ENCODE assay signal across 12 cellular contexts in genomic region chr7:101602082-101602481, GRCh38. TPM values are rescaled to one million over a fixed set of nuclear protein-coding genes. Genes with fewer than 3 reads are reported as not detected.
A peak's percentile ranks its signal among the peaks of the same experiment; 100 is the strongest.
DNase-seq lines count a peak whose midpoint lies in the region; ATAC-seq, FAIRE-seq and TF ChIP-seq lines count a peak whose summit lies in the region.
"Had no signal": no experiment of that assay in that cellular context is flagged by ENCODE, and none has a peak within 500 bp of the region (broad histone marks: within the 10 kb centered on the region; RNA-seq: fewer than 3 reads in every experiment).

No MANE protein-coding gene starts in this region.

- no peak for TF ChIP-seq POLR2A in A549 (IDR thresholded peaks at IDR 0.05; ENCODE audit: low read length)
- no peak for TF ChIP-seq POLR2A in HCT116 (IDR thresholded peaks at IDR 0.05; ENCODE audit: borderline replicate concordance, extremely low read depth, insufficient read depth, insufficient read length)

- H3K9me3 ChIP-seq in A549 (no peaks in the 10 kb centered on the region), HCT116 (ENCODE audit: control insufficient read depth in 1 of 2, insufficient read depth in 1 of 2, low read depth in 1 of 2, low read length in 2 of 2) (no peaks in the 10 kb centered on the region), neuronal stem cell (replicated peaks in 1 of 2; ENCODE audit: control insufficient read depth in 2 of 2, insufficient read depth in 1 of 2, low read depth in 1 of 2, low read length in 2 of 2) (no peaks in the 10 kb centered on the region), OCI-LY7 (ENCODE audit: low read length) (no peaks in the 10 kb centered on the region)
- H3K9me3 ChIP-seq: HAP-1, Peyer's patch had no signal

- peak overlapping the region; percentile 64; the same call in 2 of the 3 replicates for H3K4me2 ChIP-seq in A549
- peak overlapping the region; percentile 65 for H3K4me2 ChIP-seq in HCT116 (ENCODE audit: low read length)
- H3K4me2 ChIP-seq in neuronal stem cell (ENCODE audit: insufficient read depth, low read length, poor library complexity, severe bottlenecking): no peak overlapping the region
- H3K4me2 ChIP-seq in OCI-LY7 (ENCODE audit: low read length): no peak overlapping the region

- DNase-seq in A549 (ENCODE audit: low read depth in 1 of 2, low spot score in 1 of 2) (no peak), HCT116 (ENCODE audit: low read depth, low spot score) (no peak), WTC11 (ENCODE audit: low spot score) (no peak), neuronal stem cell (ENCODE audit: low spot score) (no peak), OCI-LY7 (ENCODE audit: low spot score) (no peak), osteocyte (ENCODE audit: extremely low spot score, unreplicated experiment) (no peak)

- H2BK5ac ChIP-seq in neuronal stem cell (ENCODE audit: low read length): no peak overlapping the region

- no peaks in the 10 kb centered on the region for H3K79me1 ChIP-seq in neuronal stem cell (ENCODE audit: low read depth, low read length)

- RAD21 ChIA-PET in HCT116 (lab: Charles Lee; ENCODE audit: low non-redundant PET in 1 of 2, low total read pairs in 2 of 2, uncharacterized antibody in 2 of 2, unreplicated experiment in 2 of 2): interaction anchor here in 1 of 2 experiments (0.7 kb wide), 1 partner anchor 47 kb away, joined by 3 read pairs; no protein-coding TSS in a partner anchor

- ATAC-seq in A549 (peak; percentile 11 to 43; a peak in 4 of 6 replicates), HCT116 (peak; percentile 1; the same call in 1 of the 2 replicates), WTC11 (no peak), HG03135 (IDR thresholded peaks at IDR 0.05; ENCODE audit: unreplicated experiment) (no peak)

- WGBS in A549 (ENCODE audit: missing lambda C conversion rate): 41% methylated on average over 12 of the region's 12 CpGs
- WGBS in neuronal stem cell (ENCODE audit: extremely low coverage in 2 of 2, insufficient read length in 2 of 2, insufficient replicate concordance in 1 of 2), 2 donors: no CpG with 5 or more reads among the region's 12 CpGs

- H3K4me3 Mint-ChIP-seq in WTC11 (no peak overlapping the region), osteocyte (ENCODE audit: unreplicated experiment) (no peak overlapping the region)
- H3K4me3 Mint-ChIP-seq: CD14-positive monocyte had no signal

- no peak overlapping the region for H4K8ac ChIP-seq in neuronal stem cell (ENCODE audit: low read depth, low read length)

- no peak overlapping the region for H3K4me3 ChIP-seq in A549
- no peak overlapping the region for H3K4me3 ChIP-seq in HCT116 (replicated peaks in 1 of 2; ENCODE audit: low read depth in 1 of 2, low read length in 2 of 2)
- H3K4me3 ChIP-seq in neuronal stem cell (ENCODE audit: low read length in 2 of 2): no peak overlapping the region
- H3K4me3 ChIP-seq in OCI-LY7 (ENCODE audit: low read depth, low read length, poor library complexity, severe bottlenecking): no peak overlapping the region
- H3K4me3 ChIP-seq: HAP-1, Peyer's patch, SK-N-MC had no signal

- no peaks in the 10 kb centered on the region for H3K27me3 ChIP-seq in HCT116 (ENCODE audit: insufficient read depth, low read length)
- peaks cover 0 to 17% (median 0%) of the 10 kb centered on the region in 3 experiments for H3K27me3 ChIP-seq in neuronal stem cell (ENCODE audit: control insufficient read depth in 3 of 3, insufficient read depth in 3 of 3, low read depth in 1 of 3, low read length in 3 of 3)
- H3K27me3 ChIP-seq: Peyer's patch had no signal

- no peak overlapping the region for H3K23ac ChIP-seq in neuronal stem cell (ENCODE audit: low read depth, low read length, poor library complexity)

- peak overlapping the region; percentile 74 for H2AFZ ChIP-seq in HCT116 (ENCODE audit: low read depth, low read length, poor library complexity, severe bottlenecking)
- no peak overlapping the region for H2AFZ ChIP-seq in neuronal stem cell (ENCODE audit: low read length)
- no peak overlapping the region for H2AFZ ChIP-seq in OCI-LY7 (ENCODE audit: low read length)

- no peaks in the 10 kb centered on the region for H4K20me1 ChIP-seq in HCT116 (ENCODE audit: insufficient read depth)
- no peaks in the 10 kb centered on the region for H4K20me1 ChIP-seq in OCI-LY7 (ENCODE audit: insufficient read depth, low read length)

- no peaks in the 10 kb centered on the region for H3K79me2 ChIP-seq in HCT116 (ENCODE audit: insufficient read depth, low read length)
- H3K79me2 ChIP-seq in OCI-LY7 (ENCODE audit: insufficient read depth, low read depth, low read length): no peaks in the 10 kb centered on the region

- no peak overlapping the region for H3K4ac ChIP-seq in neuronal stem cell (ENCODE audit: low read length)

- H3K27ac ChIP-seq in A549 (no peak overlapping the region), HCT116 (ENCODE audit: low read depth, low read length) (no peak overlapping the region), neuronal stem cell (replicated peaks; ENCODE audit: low read length) (no peak overlapping the region), OCI-LY7 (ENCODE audit: low read depth, low read length, poor library complexity, severe bottlenecking) (no peak overlapping the region)
- H3K27ac ChIP-seq: Peyer's patch, SK-N-MC had no signal

- H3K27ac Mint-ChIP-seq in WTC11: 0 out of 2 replicates have a peak overlapping the region, but pooled peaks have one; percentile 41
- H3K27ac Mint-ChIP-seq in osteocyte (ENCODE audit: unreplicated experiment): no peak overlapping the region
- H3K27ac Mint-ChIP-seq: CD14-positive monocyte had no signal

- no peaks in the 10 kb centered on the region for H3K9me2 ChIP-seq in HCT116 (ENCODE audit: insufficient read depth)
- H3K9me2 ChIP-seq in OCI-LY7 (ENCODE audit: insufficient read depth, low read length): no peaks in the 10 kb centered on the region

- no peaks in the 10 kb centered on the region for H3K4me1 Mint-ChIP-seq in WTC11
- H3K4me1 Mint-ChIP-seq in osteocyte (ENCODE audit: unreplicated experiment): peaks cover 35% of the 10 kb centered on the region
- H3K4me1 Mint-ChIP-seq: CD14-positive monocyte had no signal

- no peak overlapping the region for H4K91ac ChIP-seq in neuronal stem cell (ENCODE audit: low read depth, low read length, poor library complexity)

- POLR2A ChIA-PET in A549 (lab: Yijun Ruan, JAX) (no interaction called here), HCT116 (lab: Charles Lee) (no interaction called here), WTC11 (lab: Charles Lee) (no interaction called here), OCI-LY7 (lab: Charles Lee) (interaction anchor here (0.6 to 1.2 kb wide), 2 partner anchors 45 to 87 kb away, joined by 3 read pairs; no protein-coding TSS in a partner anchor)

- H3K9ac ChIP-seq in HCT116 (ENCODE audit: low read length): no peak overlapping the region
- H3K9ac ChIP-seq in neuronal stem cell (ENCODE audit: low read depth, low read length, poor library complexity): no peak overlapping the region

- H3K27me3 Mint-ChIP-seq in WTC11 (ENCODE audit: low read depth) (peaks cover 2% of the 10 kb centered on the region; the same call in 1 of the 2 replicates), osteocyte (ENCODE audit: unreplicated experiment) (no peaks in the 10 kb centered on the region)

- H3K9me3 Mint-ChIP-seq in WTC11 (peaks cover 3% of the 10 kb centered on the region; the same call in 1 of the 2 replicates), osteocyte (ENCODE audit: unreplicated experiment) (no peaks in the 10 kb centered on the region)
- H3K9me3 Mint-ChIP-seq: CD14-positive monocyte had no signal

- no TSS peak for BruUV-seq in HCT116 (replicated peaks; lab: Mats Ljungman, UMichigan)
- BruUV-seq in OCI-LY7 (replicated peaks; lab: Mats Ljungman, UMichigan): no TSS peak

- peak overlapping the region; percentile 33 for H2AK5ac ChIP-seq in neuronal stem cell (ENCODE audit: low read depth, low read length)

- TF ChIP-seq CTCF in A549 (IDR thresholded peaks at IDR 0.05) (no peak), HCT116 (IDR thresholded peaks at IDR 0.05 in 2 of 3, conservative IDR thresholded peaks at IDR 0.05 in 1 of 3; ENCODE audit: borderline replicate concordance in 1 of 3, insufficient read depth in 1 of 3, low read depth in 2 of 3, low read length in 2 of 3) (no peak), WTC11 (IDR thresholded peaks at IDR 0.05) (no peak), OCI-LY7 (conservative IDR thresholded peaks at IDR 0.05; ENCODE audit: low read length) (no peak), osteocyte (IDR thresholded peaks at IDR 0.05) (no peak)

- H2BK120ac ChIP-seq in neuronal stem cell (ENCODE audit: low read depth, low read length): no peak overlapping the region

- H3K36me3 ChIP-seq in HCT116 (ENCODE audit: control insufficient read depth in 1 of 2, insufficient read depth in 2 of 2, low read length in 2 of 2): no peaks in the 10 kb centered on the region
- no peaks in the 10 kb centered on the region for H3K36me3 ChIP-seq in neuronal stem cell (replicated peaks in 1 of 2; ENCODE audit: control insufficient read depth in 2 of 2, insufficient read depth in 2 of 2, low read length in 2 of 2)
- H3K36me3 ChIP-seq in OCI-LY7 (ENCODE audit: insufficient read depth, low read length): no peaks in the 10 kb centered on the region
- H3K36me3 ChIP-seq: HAP-1, Peyer's patch had no signal

- H2BK15ac ChIP-seq in neuronal stem cell (ENCODE audit: low read length): peak overlapping the region; percentile 2

- H3K36me3 Mint-ChIP-seq in WTC11 (no peaks in the 10 kb centered on the region), osteocyte (ENCODE audit: unreplicated experiment) (no peaks in the 10 kb centered on the region)
- H3K36me3 Mint-ChIP-seq: CD14-positive monocyte had no signal

- intact Hi-C loops in HCT116 (cut with micrococcal nuclease) (loop anchor here (1.0 to 2.0 kb wide), 2 partner anchors 213 to 670 kb away; no protein-coding TSS in a partner anchor), OCI-LY7 (cut with micrococcal nuclease; ENCODE audit: unreplicated experiment) (loop anchor here (1.0 to 5.0 kb wide), 5 partner anchors 59 to 670 kb away; no protein-coding TSS in a partner anchor)

- TF ChIP-seq RAD21 in A549 (conservative IDR thresholded peaks at IDR 0.05 in 1 of 2, IDR thresholded peaks at IDR 0.05 in 1 of 2) (no peak), HCT116 (IDR thresholded peaks at IDR 0.05; ENCODE audit: low read depth) (no peak)

- no peak for FAIRE-seq in A549 (lab: Jason Lieb, UNC)

- CTCF ChIA-PET in A549 (lab: Yijun Ruan, JAX) (interaction anchor here (0.5 to 5.2 kb wide), 43 partner anchors 9 to 716 kb away, joined by 3 to 37 read pairs (median 4); no protein-coding TSS in a partner anchor), HCT116 (lab: Charles Lee) (interaction anchor here (1.0 to 2.2 kb wide), 6 partner anchors 25 to 671 kb away, joined by 3 to 15 read pairs (median 4); no protein-coding TSS in a partner anchor), WTC11 (lab: Charles Lee) (interaction anchor here (0.5 to 2.9 kb wide), 24 partner anchors 11 to 339 kb away, joined by 3 to 19 read pairs (median 4); no protein-coding TSS in a partner anchor), OCI-LY7 (lab: Charles Lee; ENCODE audit: unreplicated experiment) (interaction anchor here (1.0 kb wide), 1 partner anchor 49 kb away, joined by 3 read pairs; no protein-coding TSS in a partner anchor)

- H3K4me1 ChIP-seq in A549: peaks cover 6% of the 10 kb centered on the region
- peaks cover 19 to 36% of the 10 kb centered on the region in 2 experiments; a peak in 3 of 4 replicates for H3K4me1 ChIP-seq in HCT116 (ENCODE audit: control insufficient read depth in 1 of 2, insufficient read depth in 2 of 2, low read length in 2 of 2)
- H3K4me1 ChIP-seq in neuronal stem cell (ENCODE audit: control insufficient read depth in 2 of 2, insufficient read depth in 1 of 2, low read depth in 1 of 2, low read length in 2 of 2): peaks cover 0 to 6% of the 10 kb centered on the region in 2 donors
- peaks cover 10% of the 10 kb centered on the region for H3K4me1 ChIP-seq in OCI-LY7 (ENCODE audit: insufficient read depth, low read length, poor library complexity, severe bottlenecking)
- H3K4me1 ChIP-seq: Peyer's patch had no signal

- TF ChIP-seq EP300 in A549 (IDR thresholded peaks at IDR 0.05): no peak

- no peak overlapping the region for H2BK12ac ChIP-seq in neuronal stem cell (ENCODE audit: low read length)

- no peak overlapping the region for H3K14ac ChIP-seq in neuronal stem cell (ENCODE audit: low read length)

- no peak overlapping the region for H3K18ac ChIP-seq in neuronal stem cell (ENCODE audit: low read length)

RNA-seq across cellular contexts. Expression of gene MYL10, which starts 27.0 kb away (rescaled TPM):
- not detected in 2 replicates for polyA plus RNA-seq in A549 (2011; rRNA removed)
- 0.11 TPM in 1 of 2 replicates, not detected in the other for polyA plus RNA-seq in A549 (2012; cell fraction: cytosol; rRNA removed)
- polyA plus RNA-seq in A549 (2012; cell fraction: nucleus; rRNA removed): not detected in 2 replicates
- not detected in 3 replicates for polyA plus RNA-seq in A549 (2017; fragmentation: RNase III; extraction: RNeasy Plus Mini Kit Qiagen cat#74134 plus additional on column Dnase treatment)
- polyA minus RNA-seq in A549 (2011; rRNA and poly(A)+ RNA removed): not detected in 2 replicates
- total RNA-seq in HCT116 (2021; ENCODE audit: unreplicated experiment): not detected
- not detected in 2 replicates for polyA plus RNA-seq in HCT116 (2012)
- not detected in 3 replicates for total RNA-seq in WTC11 (2021)
- not detected for polyA plus RNA-seq in neuronal stem cell (2013, experiment 1 of 2)
- polyA plus RNA-seq in neuronal stem cell (2013, experiment 2 of 2): not detected
- total RNA-seq in OCI-LY7 (2014; rRNA removed; shearing (Covaris generic)): not detected in 2 replicates
- total RNA-seq in OCI-LY7 (2022): not detected in 2 replicates
- 0.52 TPM in 1 of 2 replicates, not detected in the other for total RNA-seq in osteocyte
- total RNA-seq: Peyer's patch, Right ventricle myocardium superior had no signal
- polyA plus RNA-seq: CD14-positive monocyte had no signal

Comparison
In these comparisons a context has a peak if more than half of its experiments do, and no peak if none do; other contexts are left out.
1. ATAC-seq: peak in A549 (2 of 2) and HCT116 (single experiment); none in WTC11 (single experiment) and HG03135 (single experiment).
2. H3K4me2 ChIP-seq: peak in A549 (single experiment) and HCT116 (single experiment); none in neuronal stem cell (single experiment) and OCI-LY7 (single experiment).